ENCODE assay signal across 8 cellular contexts in genomic region chr16:68883685-68884084, GRCh38.
"Had no signal": no experiment of that assay in that cellular context is flagged by ENCODE, and none has a peak within 500 bp of the region (broad histone marks: within the 10 kb centered on the region; RNA-seq: fewer than 3 reads in every experiment).

No MANE protein-coding gene starts in this region.

- H3K9me3 Mint-ChIP-seq: GM23338, H9 had no signal

- H3K4me3 Mint-ChIP-seq: GM23338, H9 had no signal

- ATAC-seq: GM23338 had no signal

- H3K27ac Mint-ChIP-seq: GM23338 had no signal

- H3K4me1 Mint-ChIP-seq: H9 had no signal

- FAIRE-seq: H1, H54, HTR-8/SVneo had no signal

- H3K4me2 ChIP-seq: GM23338 had no signal

- H3K4me3 ChIP-seq: GM23338 had no signal

- DNase-seq: H9, HCEC 1CT, IMR-90, KBM-7 had no signal
